ENCODE assay signal across 9 cellular contexts in genomic region chr17:63140255-63140654, GRCh38.
A peak's percentile ranks its signal among the peaks of the same experiment; 100 is the strongest.
DNase-seq lines count a peak whose midpoint lies in the region; ATAC-seq and TF ChIP-seq lines count a peak whose summit lies in the region.
"Had no signal": no experiment of that assay in that cellular context is flagged by ENCODE, and none has a peak within 500 bp of the region (broad histone marks: within the 10 kb centered on the region; RNA-seq: fewer than 3 reads in every experiment).

No MANE protein-coding gene starts in this region.

- H3K4me1 Mint-ChIP-seq in natural killer cell treated with Interleukin-12 subunit alpha and Interleukin-12 subunit beta and Interleukin-15 and Interleukin-18, amount 100 ng/mL, for 72 hours (ENCODE audit: low read depth in 2 of 2): peaks cover 5 to 10% of the 10 kb centered on the region in 2 donors

- H3K27me3 Mint-ChIP-seq in natural killer cell treated with Interleukin-12 subunit alpha and Interleukin-12 subunit beta and Interleukin-15 and Interleukin-18, amount 100 ng/mL, for 72 hours: no peaks in the 10 kb centered on the region

- no peak overlapping the region for H3K4me3 Mint-ChIP-seq in natural killer cell treated with Interleukin-12 subunit alpha and Interleukin-12 subunit beta and Interleukin-15 and Interleukin-18, amount 100 ng/mL, for 72 hours

- H3K36me3 Mint-ChIP-seq in natural killer cell treated with Interleukin-12 subunit alpha and Interleukin-12 subunit beta and Interleukin-15 and Interleukin-18, amount 100 ng/mL, for 72 hours: no peaks in the 10 kb centered on the region

- no peaks in the 10 kb centered on the region for H3K9me3 ChIP-seq in adrenal gland (replicated peaks in 1 of 3)

- no peak overlapping the region for H3K4me3 ChIP-seq in KMS-11 (IDR thresholded peaks at IDR 0.05; ENCODE audit: insufficient read depth, low read depth, low read length)
- H3K4me3 ChIP-seq in adrenal gland: no peak overlapping the region

- H3K27ac ChIP-seq in KMS-11 (peak overlapping the region; percentile 8; the same call in 1 of the 2 replicates), adrenal gland (no peak overlapping the region)

- intact Hi-C loops in adrenal gland (cut with DNase I): no loop called here

- H3K36me3 ChIP-seq in KMS-11 (ENCODE audit: insufficient read depth) (no peaks in the 10 kb centered on the region), adrenal gland (replicated peaks in 1 of 2) (no peaks in the 10 kb centered on the region)

- no peaks in the 10 kb centered on the region for H3K79me2 ChIP-seq in KMS-11 (ENCODE audit: insufficient read depth, low read depth)

- H3K27ac Mint-ChIP-seq in natural killer cell treated with Interleukin-12 subunit alpha and Interleukin-12 subunit beta and Interleukin-15 and Interleukin-18, amount 100 ng/mL, for 72 hours: no peak overlapping the region

- H3K9ac ChIP-seq in KMS-11: no peak overlapping the region

- TF ChIP-seq CTCF in KMS-11 (conservative IDR thresholded peaks at IDR 0.05; ENCODE audit: low read depth, low read length) (no peak), adrenal gland (IDR thresholded peaks at IDR 0.05) (no peak)

- H2AFZ ChIP-seq in KMS-11 (ENCODE audit: low read depth): peak overlapping the region; percentile 41; the same call in 1 of the 2 replicates

- WGBS in adrenal gland, 4 donors: 0 to 3% (median 2%) methylated on average over 1 of the region's 1 CpG

- no peak for TF ChIP-seq POLR2A in adrenal gland (IDR thresholded peaks at IDR 0.05)

- peak; percentile 26 to 72 (median 37) for DNase-seq in adrenal gland
- DNase-seq in natural killer cell treated with Interleukin-12 subunit alpha and Interleukin-12 subunit beta and Interleukin-15 and Interleukin-18, amount 100 ng/mL, for 72 hours (ENCODE audit: low spot score): no peak
- DNase-seq in activated T-cell treated with anti-CD3 and anti-CD28 coated beads, Interleukin-2, amount 50 U/mL, for 1 hour: no peak
- DNase-seq in RKO (ENCODE audit: low spot score): no peak
- DNase-seq: NCI-H1436 treated with DMSO at 0.1 percent for 48 hours; stimulated activated CD4-positive, alpha-beta T cell treated with anti-CD3 and anti-CD28 coated beads, Interleukin-4, amount 100 ng/mL, for 24 hours had no signal

- H3K4me1 ChIP-seq in KMS-11 (ENCODE audit: low read depth, poor library complexity, severe bottlenecking) (peaks cover 19% of the 10 kb centered on the region), adrenal gland (replicated peaks in 1 of 2) (no peaks in the 10 kb centered on the region)

- peak overlapping the region; percentile 29 for H3K4me2 ChIP-seq in KMS-11

- no peaks in the 10 kb centered on the region for H3K27me3 ChIP-seq in KMS-11 (ENCODE audit: insufficient read depth, low read depth)
- no peaks in the 10 kb centered on the region for H3K27me3 ChIP-seq in adrenal gland

- H4K20me1 ChIP-seq in KMS-11 (ENCODE audit: insufficient read depth): no peaks in the 10 kb centered on the region

- H3K9me3 Mint-ChIP-seq in natural killer cell treated with Interleukin-12 subunit alpha and Interleukin-12 subunit beta and Interleukin-15 and Interleukin-18, amount 100 ng/mL, for 72 hours: no peaks in the 10 kb centered on the region

- ATAC-seq in GM19351 (IDR thresholded peaks at IDR 0.05; ENCODE audit: unreplicated experiment) (peak; percentile 58), HG02852 (IDR thresholded peaks at IDR 0.05; ENCODE audit: unreplicated experiment) (no peak)
- ATAC-seq in natural killer cell treated with Interleukin-12 subunit alpha and Interleukin-12 subunit beta and Interleukin-15 and Interleukin-18, amount 100 ng/mL, for 72 hours: peak; percentile 59 to 63

Comparison
In these comparisons a context has a peak if more than half of its experiments do, and no peak if none do; other contexts are left out.
1. DNase-seq: peak in adrenal gland (7 of 7); none in natural killer cell treated with Interleukin-12 subunit alpha and Interleukin-12 subunit beta and Interleukin-15 and Interleukin-18, amount 100 ng/mL, for 72 hours (single experiment), activated T-cell treated with anti-CD3 and anti-CD28 coated beads, Interleukin-2, amount 50 U/mL, for 1 hour (single experiment) and RKO (single experiment).